In the genomic region with DNA sequence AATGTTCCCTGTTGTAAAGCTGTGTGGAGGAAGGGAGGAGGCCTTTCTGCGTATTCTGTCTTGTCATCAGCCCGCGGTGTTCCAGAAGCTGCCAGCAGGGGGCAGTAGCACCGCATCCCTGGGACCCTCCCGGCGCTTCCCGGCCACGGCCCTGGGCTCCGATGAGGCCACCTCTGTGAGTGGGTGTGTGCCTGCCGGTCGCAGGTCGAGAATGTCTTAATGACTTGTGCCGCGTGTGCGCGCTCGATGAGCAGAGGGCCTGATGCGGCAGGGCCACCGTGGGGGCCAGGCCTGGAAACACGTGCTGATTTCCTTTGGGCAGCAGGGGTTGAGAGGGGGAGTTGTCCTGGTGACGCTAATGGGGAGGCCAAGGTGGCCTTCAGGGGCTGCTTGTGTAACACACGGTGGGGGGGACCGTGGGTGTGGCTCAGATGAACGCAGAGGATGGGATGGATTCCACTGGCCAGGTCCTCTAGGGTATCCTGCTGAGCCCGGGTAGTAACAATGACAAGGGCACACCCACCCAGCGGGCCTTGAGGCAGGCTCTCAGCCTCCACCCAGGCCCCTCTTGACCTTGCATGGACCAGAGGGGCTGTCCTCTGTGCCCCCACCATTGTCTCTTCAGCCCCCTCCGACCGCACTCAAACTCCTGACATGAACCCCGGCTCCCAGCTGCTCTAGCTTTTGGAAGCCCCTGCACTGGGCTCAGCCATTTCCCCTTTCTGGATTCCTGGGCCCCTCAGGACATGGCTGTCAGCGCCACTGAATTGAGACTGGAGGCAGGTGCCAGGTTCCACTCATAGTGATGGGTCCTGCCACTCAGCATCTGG, we compare ENCODE assay signal across 1 cellular context.
TF ChIP-seq lines count a peak whose summit lies in the region.

No MANE protein-coding gene starts in this region.

TF ChIP-seq in HEK293, 187 proteins besides CTCF, POLR2A, EP300 and RAD21 (continued from another document and continues in another):
- TF ChIP-seq, protein P1, sequence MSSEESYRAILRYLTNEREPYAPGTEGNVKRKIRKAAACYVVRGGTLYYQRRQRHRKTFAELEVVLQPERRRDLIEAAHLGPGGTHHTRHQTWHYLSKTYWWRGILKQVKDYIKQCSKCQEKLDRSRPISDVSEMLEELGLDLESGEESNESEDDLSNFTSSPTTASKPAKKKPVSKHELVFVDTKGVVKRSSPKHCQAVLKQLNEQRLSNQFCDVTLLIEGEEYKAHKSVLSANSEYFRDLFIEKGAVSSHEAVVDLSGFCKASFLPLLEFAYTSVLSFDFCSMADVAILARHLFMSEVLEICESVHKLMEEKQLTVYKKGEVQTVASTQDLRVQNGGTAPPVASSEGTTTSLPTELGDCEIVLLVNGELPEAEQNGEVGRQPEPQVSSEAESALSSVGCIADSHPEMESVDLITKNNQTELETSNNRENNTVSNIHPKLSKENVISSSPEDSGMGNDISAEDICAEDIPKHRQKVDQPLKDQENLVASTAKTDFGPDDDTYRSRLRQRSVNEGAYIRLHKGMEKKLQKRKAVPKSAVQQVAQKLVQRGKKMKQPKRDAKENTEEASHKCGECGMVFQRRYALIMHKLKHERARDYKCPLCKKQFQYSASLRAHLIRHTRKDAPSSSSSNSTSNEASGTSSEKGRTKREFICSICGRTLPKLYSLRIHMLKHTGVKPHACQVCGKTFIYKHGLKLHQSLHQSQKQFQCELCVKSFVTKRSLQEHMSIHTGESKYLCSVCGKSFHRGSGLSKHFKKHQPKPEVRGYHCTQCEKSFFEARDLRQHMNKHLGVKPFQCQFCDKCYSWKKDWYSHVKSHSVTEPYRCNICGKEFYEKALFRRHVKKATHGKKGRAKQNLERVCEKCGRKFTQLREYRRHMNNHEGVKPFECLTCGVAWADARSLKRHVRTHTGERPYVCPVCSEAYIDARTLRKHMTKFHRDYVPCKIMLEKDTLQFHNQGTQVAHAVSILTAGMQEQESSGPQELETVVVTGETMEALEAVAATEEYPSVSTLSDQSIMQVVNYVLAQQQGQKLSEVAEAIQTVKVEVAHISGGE (tag by site-specific recombination; conservative IDR thresholded peaks at IDR 0.05; ENCODE audit: low read depth), result no peak
- TF ChIP-seq, protein P2, sequence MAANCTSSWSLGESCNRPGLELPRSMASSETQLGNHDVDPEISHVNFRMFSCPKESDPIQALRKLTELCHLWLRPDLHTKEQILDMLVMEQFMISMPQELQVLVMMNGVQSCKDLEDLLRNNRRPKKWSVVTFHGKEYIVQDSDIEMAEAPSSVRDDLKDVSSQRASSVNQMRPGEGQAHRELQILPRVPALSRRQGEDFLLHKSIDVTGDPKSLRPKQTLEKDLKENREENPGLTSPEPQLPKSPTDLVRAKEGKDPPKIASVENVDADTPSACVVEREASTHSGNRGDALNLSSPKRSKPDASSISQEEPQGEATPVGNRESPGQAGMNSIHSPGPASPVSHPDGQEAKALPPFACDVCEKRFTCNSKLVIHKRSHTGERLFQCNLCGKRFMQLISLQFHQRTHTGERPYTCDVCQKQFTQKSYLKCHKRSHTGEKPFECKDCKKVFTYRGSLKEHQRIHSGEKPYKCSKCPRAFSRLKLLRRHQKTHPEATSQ (tag by site-specific recombination; IDR thresholded peaks at IDR 0.05), result no peak
- TF ChIP-seq, protein P3, sequence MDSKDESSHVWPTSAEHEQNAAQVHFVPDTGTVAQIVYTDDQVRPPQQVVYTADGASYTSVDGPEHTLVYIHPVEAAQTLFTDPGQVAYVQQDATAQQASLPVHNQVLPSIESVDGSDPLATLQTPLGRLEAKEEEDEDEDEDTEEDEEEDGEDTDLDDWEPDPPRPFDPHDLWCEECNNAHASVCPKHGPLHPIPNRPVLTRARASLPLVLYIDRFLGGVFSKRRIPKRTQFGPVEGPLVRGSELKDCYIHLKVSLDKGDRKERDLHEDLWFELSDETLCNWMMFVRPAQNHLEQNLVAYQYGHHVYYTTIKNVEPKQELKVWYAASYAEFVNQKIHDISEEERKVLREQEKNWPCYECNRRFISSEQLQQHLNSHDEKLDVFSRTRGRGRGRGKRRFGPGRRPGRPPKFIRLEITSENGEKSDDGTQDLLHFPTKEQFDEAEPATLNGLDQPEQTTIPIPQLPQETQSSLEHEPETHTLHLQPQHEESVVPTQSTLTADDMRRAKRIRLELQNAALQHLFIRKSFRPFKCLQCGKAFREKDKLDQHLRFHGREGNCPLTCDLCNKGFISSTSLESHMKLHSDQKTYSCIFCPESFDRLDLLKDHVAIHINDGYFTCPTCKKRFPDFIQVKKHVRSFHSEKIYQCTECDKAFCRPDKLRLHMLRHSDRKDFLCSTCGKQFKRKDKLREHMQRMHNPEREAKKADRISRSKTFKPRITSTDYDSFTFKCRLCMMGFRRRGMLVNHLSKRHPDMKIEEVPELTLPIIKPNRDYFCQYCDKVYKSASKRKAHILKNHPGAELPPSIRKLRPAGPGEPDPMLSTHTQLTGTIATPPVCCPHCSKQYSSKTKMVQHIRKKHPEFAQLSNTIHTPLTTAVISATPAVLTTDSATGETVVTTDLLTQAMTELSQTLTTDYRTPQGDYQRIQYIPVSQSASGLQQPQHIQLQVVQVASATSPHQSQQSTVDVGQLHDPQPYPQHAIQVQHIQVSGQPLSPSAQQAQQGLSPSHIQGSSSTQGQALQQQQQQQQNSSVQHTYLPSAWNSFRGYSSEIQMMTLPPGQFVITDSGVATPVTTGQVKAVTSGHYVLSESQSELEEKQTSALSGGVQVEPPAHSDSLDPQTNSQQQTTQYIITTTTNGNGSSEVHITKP (tag by site-specific recombination; IDR thresholded peaks at IDR 0.05), result 0 out of 2 replicates have a peak, but pooled peaks have one; percentile 9
- TF ChIP-seq ZNF548 (tag by site-specific recombination; IDR thresholded peaks at IDR 0.05), result no peak
- TF ChIP-seq, protein P4, sequence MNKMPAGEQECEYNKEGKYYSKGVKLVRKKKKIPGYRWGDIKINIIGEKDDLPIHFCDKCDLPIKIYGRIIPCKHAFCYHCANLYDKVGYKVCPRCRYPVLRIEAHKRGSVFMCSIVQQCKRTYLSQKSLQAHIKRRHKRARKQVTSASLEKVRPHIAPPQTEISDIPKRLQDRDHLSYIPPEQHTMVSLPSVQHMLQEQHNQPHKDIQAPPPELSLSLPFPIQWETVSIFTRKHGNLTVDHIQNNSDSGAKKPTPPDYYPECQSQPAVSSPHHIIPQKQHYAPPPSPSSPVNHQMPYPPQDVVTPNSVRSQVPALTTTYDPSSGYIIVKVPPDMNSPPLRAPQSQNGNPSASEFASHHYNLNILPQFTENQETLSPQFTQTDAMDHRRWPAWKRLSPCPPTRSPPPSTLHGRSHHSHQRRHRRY (tag by site-specific recombination; IDR thresholded peaks at IDR 0.05), result no peak
- TF ChIP-seq ZNF211 (tag by site-specific recombination; IDR thresholded peaks at IDR 0.05; ENCODE audit: low read depth), result no peak
- TF ChIP-seq FEZF1 (tag by site-specific recombination; IDR thresholded peaks at IDR 0.05), result no peak
- TF ChIP-seq, protein P5, sequence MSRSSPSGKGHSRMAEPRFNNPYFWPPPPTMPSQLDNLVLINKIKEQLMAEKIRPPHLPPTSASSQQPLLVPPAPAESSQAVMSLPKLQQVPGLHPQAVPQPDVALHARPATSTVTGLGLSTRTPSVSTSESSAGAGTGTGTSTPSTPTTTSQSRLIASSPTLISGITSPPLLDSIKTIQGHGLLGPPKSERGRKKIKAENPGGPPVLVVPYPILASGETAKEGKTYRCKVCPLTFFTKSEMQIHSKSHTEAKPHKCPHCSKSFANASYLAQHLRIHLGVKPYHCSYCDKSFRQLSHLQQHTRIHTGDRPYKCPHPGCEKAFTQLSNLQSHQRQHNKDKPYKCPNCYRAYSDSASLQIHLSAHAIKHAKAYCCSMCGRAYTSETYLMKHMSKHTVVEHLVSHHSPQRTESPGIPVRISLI (tag by site-specific recombination; IDR thresholded peaks at IDR 0.05), result no peak
- TF ChIP-seq ZNF121 (tag by site-specific recombination; IDR thresholded peaks at IDR 0.05), result no peak
- TF ChIP-seq ZNF391 (tag by site-specific recombination; IDR thresholded peaks at IDR 0.05; ENCODE audit: borderline replicate concordance, low read depth), result peak; percentile 47; the same call in 1 of the 2 replicates
- no peak for TF ChIP-seq ZNF629 (tag by site-specific recombination; IDR thresholded peaks at IDR 0.05)
- no peak for TF ChIP-seq ZFP37 (tag by site-specific recombination; IDR thresholded peaks at IDR 0.05)
- TF ChIP-seq ZNF2 (tag by site-specific recombination; IDR thresholded peaks at IDR 0.05), result peak; percentile 79; the same call in 1 of the 2 replicates
- no peak for TF ChIP-seq ZNF600 (tag by site-specific recombination; IDR thresholded peaks at IDR 0.05)
- no peak for TF ChIP-seq ZNF555 (tag by site-specific recombination; conservative IDR thresholded peaks at IDR 0.05)
- TF ChIP-seq ZFP41 (tag by site-specific recombination; IDR thresholded peaks at IDR 0.05; ENCODE audit: borderline replicate concordance), result no peak
- TF ChIP-seq ZNF561 (tag by site-specific recombination; IDR thresholded peaks at IDR 0.05; ENCODE audit: borderline replicate concordance), result peak; percentile 59; the same call in 1 of the 2 replicates
- TF ChIP-seq OSR2 (tag by site-specific recombination; IDR thresholded peaks at IDR 0.05), result no peak; the same call in 1 of the 2 replicates
- no peak for TF ChIP-seq ZNF112 (tag by site-specific recombination; IDR thresholded peaks at IDR 0.05)
- no peak for TF ChIP-seq ZNF394 (tag by site-specific recombination; IDR thresholded peaks at IDR 0.05; ENCODE audit: borderline replicate concordance)
- TF ChIP-seq ZNF558 (tag by site-specific recombination; IDR thresholded peaks at IDR 0.05), result no peak
- no peak for TF ChIP-seq TCF7L2 (IDR thresholded peaks at IDR 0.05; ENCODE audit: borderline replicate concordance, low read depth, low read length)
- TF ChIP-seq ZEB2 (tag by site-specific recombination; IDR thresholded peaks at IDR 0.05), result 0 out of 2 replicates have a peak, but pooled peaks have one; percentile 31
- TF ChIP-seq, protein P6, sequence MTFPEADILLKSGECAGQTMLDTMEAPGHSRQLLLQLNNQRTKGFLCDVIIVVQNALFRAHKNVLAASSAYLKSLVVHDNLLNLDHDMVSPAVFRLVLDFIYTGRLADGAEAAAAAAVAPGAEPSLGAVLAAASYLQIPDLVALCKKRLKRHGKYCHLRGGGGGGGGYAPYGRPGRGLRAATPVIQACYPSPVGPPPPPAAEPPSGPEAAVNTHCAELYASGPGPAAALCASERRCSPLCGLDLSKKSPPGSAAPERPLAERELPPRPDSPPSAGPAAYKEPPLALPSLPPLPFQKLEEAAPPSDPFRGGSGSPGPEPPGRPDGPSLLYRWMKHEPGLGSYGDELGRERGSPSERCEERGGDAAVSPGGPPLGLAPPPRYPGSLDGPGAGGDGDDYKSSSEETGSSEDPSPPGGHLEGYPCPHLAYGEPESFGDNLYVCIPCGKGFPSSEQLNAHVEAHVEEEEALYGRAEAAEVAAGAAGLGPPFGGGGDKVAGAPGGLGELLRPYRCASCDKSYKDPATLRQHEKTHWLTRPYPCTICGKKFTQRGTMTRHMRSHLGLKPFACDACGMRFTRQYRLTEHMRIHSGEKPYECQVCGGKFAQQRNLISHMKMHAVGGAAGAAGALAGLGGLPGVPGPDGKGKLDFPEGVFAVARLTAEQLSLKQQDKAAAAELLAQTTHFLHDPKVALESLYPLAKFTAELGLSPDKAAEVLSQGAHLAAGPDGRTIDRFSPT (tag by site-specific recombination; IDR thresholded peaks at IDR 0.05), result no peak
- peak; percentile 92 for TF ChIP-seq ZNF654 (tag by site-specific recombination; IDR thresholded peaks at IDR 0.05; ENCODE audit: low read depth)
- TF ChIP-seq, protein P7, sequence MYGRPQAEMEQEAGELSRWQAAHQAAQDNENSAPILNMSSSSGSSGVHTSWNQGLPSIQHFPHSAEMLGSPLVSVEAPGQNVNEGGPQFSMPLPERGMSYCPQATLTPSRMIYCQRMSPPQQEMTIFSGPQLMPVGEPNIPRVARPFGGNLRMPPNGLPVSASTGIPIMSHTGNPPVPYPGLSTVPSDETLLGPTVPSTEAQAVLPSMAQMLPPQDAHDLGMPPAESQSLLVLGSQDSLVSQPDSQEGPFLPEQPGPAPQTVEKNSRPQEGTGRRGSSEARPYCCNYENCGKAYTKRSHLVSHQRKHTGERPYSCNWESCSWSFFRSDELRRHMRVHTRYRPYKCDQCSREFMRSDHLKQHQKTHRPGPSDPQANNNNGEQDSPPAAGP (tag by site-specific recombination; IDR thresholded peaks at IDR 0.05), result no peak
- TF ChIP-seq EGR2 (tag by site-specific recombination; IDR thresholded peaks at IDR 0.05; ENCODE audit: low read depth), result peak; percentile 78
- TF ChIP-seq ZNF837 (tag by site-specific recombination; IDR thresholded peaks at IDR 0.05), result no peak
- no peak for TF ChIP-seq ZNF324 (tag by site-specific recombination; IDR thresholded peaks at IDR 0.05)
- no peak for TF ChIP-seq ZNF791 (tag by site-specific recombination; IDR thresholded peaks at IDR 0.05)
- TF ChIP-seq ZBTB1 (tag by site-specific recombination; IDR thresholded peaks at IDR 0.05), result no peak
- TF ChIP-seq, protein P8, sequence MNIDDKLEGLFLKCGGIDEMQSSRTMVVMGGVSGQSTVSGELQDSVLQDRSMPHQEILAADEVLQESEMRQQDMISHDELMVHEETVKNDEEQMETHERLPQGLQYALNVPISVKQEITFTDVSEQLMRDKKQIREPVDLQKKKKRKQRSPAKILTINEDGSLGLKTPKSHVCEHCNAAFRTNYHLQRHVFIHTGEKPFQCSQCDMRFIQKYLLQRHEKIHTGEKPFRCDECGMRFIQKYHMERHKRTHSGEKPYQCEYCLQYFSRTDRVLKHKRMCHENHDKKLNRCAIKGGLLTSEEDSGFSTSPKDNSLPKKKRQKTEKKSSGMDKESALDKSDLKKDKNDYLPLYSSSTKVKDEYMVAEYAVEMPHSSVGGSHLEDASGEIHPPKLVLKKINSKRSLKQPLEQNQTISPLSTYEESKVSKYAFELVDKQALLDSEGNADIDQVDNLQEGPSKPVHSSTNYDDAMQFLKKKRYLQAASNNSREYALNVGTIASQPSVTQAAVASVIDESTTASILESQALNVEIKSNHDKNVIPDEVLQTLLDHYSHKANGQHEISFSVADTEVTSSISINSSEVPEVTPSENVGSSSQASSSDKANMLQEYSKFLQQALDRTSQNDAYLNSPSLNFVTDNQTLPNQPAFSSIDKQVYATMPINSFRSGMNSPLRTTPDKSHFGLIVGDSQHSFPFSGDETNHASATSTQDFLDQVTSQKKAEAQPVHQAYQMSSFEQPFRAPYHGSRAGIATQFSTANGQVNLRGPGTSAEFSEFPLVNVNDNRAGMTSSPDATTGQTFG (tag by site-specific recombination; IDR thresholded peaks at IDR 0.05; ENCODE audit: borderline replicate concordance), result no peak
- TF ChIP-seq ZNF214 (tag by site-specific recombination; IDR thresholded peaks at IDR 0.05; ENCODE audit: borderline replicate concordance), result no peak
- TF ChIP-seq ZBTB17 (tag by site-specific recombination; IDR thresholded peaks at IDR 0.05), result peak; percentile 71
- no peak for TF ChIP-seq ZNF707 (tag by site-specific recombination; IDR thresholded peaks at IDR 0.05)
- no peak for TF ChIP-seq ZNF792 (tag by site-specific recombination; IDR thresholded peaks at IDR 0.05)
- no peak for TF ChIP-seq ZNF624 (tag by site-specific recombination; IDR thresholded peaks at IDR 0.05)
- TF ChIP-seq ZNF133 (tag by site-specific recombination; IDR thresholded peaks at IDR 0.05), result no peak
- peak; percentile 86 for TF ChIP-seq KLF9 (tag by site-specific recombination; IDR thresholded peaks at IDR 0.05; ENCODE audit: low read depth)
- TF ChIP-seq GLIS2 (tag by site-specific recombination; IDR thresholded peaks at IDR 0.05), result peak; percentile 62
- no peak for TF ChIP-seq SETDB1 (IDR thresholded peaks at IDR 0.05; ENCODE audit: insufficient read length, low read length)
- no peak for TF ChIP-seq ZNF10 (tag by site-specific recombination; IDR thresholded peaks at IDR 0.05)
